ENCODE assay signal across 1 cellular context in genomic region chr9:36969216-36969771, GRCh38.
A peak's percentile ranks its signal among the peaks of the same experiment; 100 is the strongest.
TF ChIP-seq lines count a peak whose summit lies in the region.

No MANE protein-coding gene starts in this region.

TF ChIP-seq in HepG2, 621 proteins besides CTCF, POLR2A, EP300 and RAD21 (continued from another document and continues in another):
- no peak for TF ChIP-seq BCLAF1 (IDR thresholded peaks at IDR 0.05)
- TF ChIP-seq CENPX (CRISPR knock-in tag; IDR thresholded peaks at IDR 0.05), result no peak
- TF ChIP-seq ARNT (IDR thresholded peaks at IDR 0.05), result no peak
- TF ChIP-seq BATF2 (CRISPR knock-in tag; IDR thresholded peaks at IDR 0.05), result no peak
- TF ChIP-seq ZSCAN31 (CRISPR knock-in tag; IDR thresholded peaks at IDR 0.05; ENCODE audit: low read depth), result no peak
- peak; percentile 78; the same call in 1 of the 2 replicates for TF ChIP-seq THRA (CRISPR knock-in tag; IDR thresholded peaks at IDR 0.05; ENCODE audit: borderline replicate concordance)
- no peak for TF ChIP-seq CC2D1A (CRISPR knock-in tag; IDR thresholded peaks at IDR 0.05)
- TF ChIP-seq HNRNPH1 (optimal IDR thresholded peaks at IDR 0.05; ENCODE audit: low read depth, low read length), result no peak
- TF ChIP-seq USF2 (IDR thresholded peaks at IDR 0.05; ENCODE audit: low read depth, low read length), result no peak
- TF ChIP-seq USF2 (CRISPR knock-in tag; IDR thresholded peaks at IDR 0.05; ENCODE audit: borderline replicate concordance), result no peak
- peak; percentile 87 for TF ChIP-seq RARA (CRISPR knock-in tag; IDR thresholded peaks at IDR 0.05)
- no peak for TF ChIP-seq ETV6 (CRISPR knock-in tag; conservative IDR thresholded peaks at IDR 0.05)
- no peak for TF ChIP-seq MYPOP (CRISPR knock-in tag; IDR thresholded peaks at IDR 0.05)
- TF ChIP-seq SRSF1 (optimal IDR thresholded peaks at IDR 0.05; ENCODE audit: low read depth, low read length), result no peak
- TF ChIP-seq SUZ12 (IDR thresholded peaks at IDR 0.05; ENCODE audit: low read depth, low read length), result no peak
- no peak for TF ChIP-seq ZBTB4 (CRISPR knock-in tag; IDR thresholded peaks at IDR 0.05; ENCODE audit: borderline replicate concordance)
- no peak for TF ChIP-seq ZNF7 (CRISPR knock-in tag; IDR thresholded peaks at IDR 0.05)
- no peak for TF ChIP-seq HBP1 (CRISPR knock-in tag; IDR thresholded peaks at IDR 0.05; ENCODE audit: low read depth)
- TF ChIP-seq ZNF609 (CRISPR knock-in tag; IDR thresholded peaks at IDR 0.05; ENCODE audit: borderline replicate concordance), result peak; percentile 52; the same call in 1 of the 2 replicates
- TF ChIP-seq ZC3H13 (CRISPR knock-in tag; IDR thresholded peaks at IDR 0.05), result no peak
- TF ChIP-seq FOXJ3 (CRISPR knock-in tag; IDR thresholded peaks at IDR 0.05; ENCODE audit: borderline replicate concordance), result no peak
- no peak for TF ChIP-seq ISL2 (CRISPR knock-in tag; IDR thresholded peaks at IDR 0.05)
- peak; percentile 90 for TF ChIP-seq RXRA (CRISPR knock-in tag; IDR thresholded peaks at IDR 0.05)
- TF ChIP-seq FUBP1 (CRISPR knock-in tag; IDR thresholded peaks at IDR 0.05; ENCODE audit: borderline replicate concordance), result no peak
- TF ChIP-seq MIER3 (CRISPR knock-in tag; IDR thresholded peaks at IDR 0.05; ENCODE audit: borderline replicate concordance), result no peak
- TF ChIP-seq MAX (IDR thresholded peaks at IDR 0.05), result no peak
- TF ChIP-seq ZNF629 (CRISPR knock-in tag; conservative IDR thresholded peaks at IDR 0.05), result no peak
- TF ChIP-seq DMAP1 (CRISPR knock-in tag; IDR thresholded peaks at IDR 0.05), result no peak
- no peak for TF ChIP-seq ZNF503 (CRISPR knock-in tag; IDR thresholded peaks at IDR 0.05)
- no peak for TF ChIP-seq HES4 (CRISPR knock-in tag; IDR thresholded peaks at IDR 0.05; ENCODE audit: borderline replicate concordance)
- no peak for TF ChIP-seq PAF1 (CRISPR knock-in tag; IDR thresholded peaks at IDR 0.05)
- TF ChIP-seq ZNF563 (CRISPR knock-in tag; IDR thresholded peaks at IDR 0.05), result no peak
